Comparison of ENCODE assay signal across 1 cellular context in the genomic region with DNA sequence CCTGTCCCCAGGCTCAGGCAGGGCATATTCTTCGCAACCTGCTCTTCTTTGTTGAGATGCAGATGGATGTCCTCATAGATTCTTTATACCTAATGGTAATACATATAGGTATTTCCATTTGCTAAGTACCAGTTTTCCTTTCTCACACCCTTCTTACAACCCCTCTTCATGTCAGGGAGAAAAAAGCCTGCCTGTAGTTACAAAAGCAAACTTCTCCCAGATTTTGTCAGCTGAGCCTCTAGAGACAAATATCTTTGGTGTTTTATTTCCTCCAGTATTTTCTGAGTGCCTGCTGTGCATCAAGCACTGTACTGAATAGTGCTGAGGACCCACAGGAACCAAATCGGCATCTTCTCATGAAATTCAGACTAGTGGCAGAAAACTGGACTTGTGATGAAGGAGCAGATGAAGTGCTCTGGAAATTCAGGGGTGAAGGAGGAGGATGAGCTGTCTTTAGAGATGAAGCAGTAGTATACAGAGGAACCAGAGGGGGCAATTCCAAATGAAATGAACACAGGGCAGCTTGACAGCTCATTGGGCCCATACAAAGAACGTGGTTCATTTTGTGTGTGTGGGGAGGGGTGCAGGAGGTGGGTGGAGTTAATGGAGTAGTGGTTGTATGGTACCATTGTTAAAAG.
TF ChIP-seq lines count a peak whose summit lies in the region.

No MANE protein-coding gene starts in this region.

TF ChIP-seq in A549, 52 proteins besides CTCF, POLR2A, EP300 and RAD21 (continued from another document):
- TF ChIP-seq, protein P1, sequence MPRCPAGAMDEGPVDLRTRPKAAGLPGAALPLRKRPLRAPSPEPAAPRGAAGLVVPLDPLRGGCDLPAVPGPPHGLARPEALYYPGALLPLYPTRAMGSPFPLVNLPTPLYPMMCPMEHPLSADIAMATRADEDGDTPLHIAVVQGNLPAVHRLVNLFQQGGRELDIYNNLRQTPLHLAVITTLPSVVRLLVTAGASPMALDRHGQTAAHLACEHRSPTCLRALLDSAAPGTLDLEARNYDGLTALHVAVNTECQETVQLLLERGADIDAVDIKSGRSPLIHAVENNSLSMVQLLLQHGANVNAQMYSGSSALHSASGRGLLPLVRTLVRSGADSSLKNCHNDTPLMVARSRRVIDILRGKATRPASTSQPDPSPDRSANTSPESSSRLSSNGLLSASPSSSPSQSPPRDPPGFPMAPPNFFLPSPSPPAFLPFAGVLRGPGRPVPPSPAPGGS (IDR thresholded peaks at IDR 0.05), result no peak
- TF ChIP-seq ZC3H11A (IDR thresholded peaks at IDR 0.05), result no peak
- TF ChIP-seq, protein P2, sequence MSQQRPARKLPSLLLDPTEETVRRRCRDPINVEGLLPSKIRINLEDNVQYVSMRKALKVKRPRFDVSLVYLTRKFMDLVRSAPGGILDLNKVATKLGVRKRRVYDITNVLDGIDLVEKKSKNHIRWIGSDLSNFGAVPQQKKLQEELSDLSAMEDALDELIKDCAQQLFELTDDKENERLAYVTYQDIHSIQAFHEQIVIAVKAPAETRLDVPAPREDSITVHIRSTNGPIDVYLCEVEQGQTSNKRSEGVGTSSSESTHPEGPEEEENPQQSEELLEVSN (IDR thresholded peaks at IDR 0.05; ENCODE audit: borderline replicate concordance, low read depth), result no peak
- no peak for TF ChIP-seq BHLHE40 (IDR thresholded peaks at IDR 0.05; ENCODE audit: low read depth, low read length)
- TF ChIP-seq MAZ (IDR thresholded peaks at IDR 0.05; ENCODE audit: borderline replicate concordance, low read depth, low read length), result no peak
- no peak for TF ChIP-seq ESRRA (IDR thresholded peaks at IDR 0.05; ENCODE audit: borderline replicate concordance, low read length)
- TF ChIP-seq, protein P3, sequence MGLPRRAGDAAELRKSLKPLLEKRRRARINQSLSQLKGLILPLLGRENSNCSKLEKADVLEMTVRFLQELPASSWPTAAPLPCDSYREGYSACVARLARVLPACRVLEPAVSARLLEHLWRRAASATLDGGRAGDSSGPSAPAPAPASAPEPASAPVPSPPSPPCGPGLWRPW (IDR thresholded peaks at IDR 0.05), result no peak
- TF ChIP-seq SMC3 (IDR thresholded peaks at IDR 0.05), result no peak
- TF ChIP-seq FOSB (CRISPR knock-in tag; IDR thresholded peaks at IDR 0.05), result no peak
- TF ChIP-seq, protein P4, sequence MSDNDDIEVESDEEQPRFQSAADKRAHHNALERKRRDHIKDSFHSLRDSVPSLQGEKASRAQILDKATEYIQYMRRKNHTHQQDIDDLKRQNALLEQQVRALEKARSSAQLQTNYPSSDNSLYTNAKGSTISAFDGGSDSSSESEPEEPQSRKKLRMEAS (IDR thresholded peaks at IDR 0.05), result no peak
- no peak for TF ChIP-seq JUNB (IDR thresholded peaks at IDR 0.05)
TF ChIP-seq in A549: peak in this region for 0.
